In the genomic region with DNA sequence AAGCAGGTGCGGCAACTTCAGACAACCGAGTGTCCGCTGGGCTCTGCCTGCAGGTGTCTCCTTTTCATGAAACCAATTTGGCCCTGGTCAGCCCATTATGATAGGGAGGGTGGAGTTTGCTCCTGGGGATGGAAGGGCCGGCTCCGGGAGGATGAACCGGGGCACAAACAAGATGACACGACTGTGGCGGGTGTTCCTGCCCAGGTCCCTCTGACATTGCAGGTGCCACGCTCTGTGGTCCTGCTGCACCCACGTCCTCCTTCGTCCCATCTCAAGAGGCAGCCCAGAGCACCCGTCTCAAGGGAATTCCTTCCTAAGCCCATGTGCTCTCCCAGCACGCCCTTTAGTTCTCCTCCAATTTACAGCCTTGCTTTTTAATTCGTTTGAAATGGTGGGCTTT, we compare ENCODE assay signal across 20 cellular contexts.
"Had no signal": no experiment of that assay in that cellular context is flagged by ENCODE, and none has a peak within 500 bp of the region (broad histone marks: within the 10 kb centered on the region; RNA-seq: fewer than 3 reads in every experiment).

No MANE protein-coding gene starts in this region.

- H3K27ac Mint-ChIP-seq: activated CD4-positive, alpha-beta T cell treated with anti-CD3 and anti-CD28 coated beads, Interleukin-2, amount 10 ng/mL, durations not matched to agents 7 days and 5 days; activated naive CD8-positive, alpha-beta T cell treated with anti-CD3 and anti-CD28 coated beads for 36 hours; activated T-helper 1 cell treated with anti-CD3 and anti-CD28 coated beads, Interleukin-12 subunit alpha, Interleukin-12 subunit beta, Interleukin-2, Interleukin-4 antibody, amounts not matched to agents 30 ng/mL and 10 ng/mL and 1 ng/mL, durations not matched to agents 14 hours and 24 hours and 36 hours; memory B cell; naive B cell; T-helper 1 cell treated with Interleukin-12 subunit alpha and Interleukin-12 subunit beta and Interleukin-4 antibody, amounts not matched to agents 30 μg/mL and 1 μg/mL, for 36 hours had no signal

- H3K4me1 Mint-ChIP-seq: memory B cell, naive B cell had no signal

- H3K4me3 Mint-ChIP-seq: activated CD4-positive, alpha-beta T cell treated with anti-CD3 and anti-CD28 coated beads, Interleukin-2, amount 10 ng/mL, durations not matched to agents 7 days and 5 days; activated naive CD8-positive, alpha-beta T cell treated with anti-CD3 and anti-CD28 coated beads for 36 hours; activated T-helper 1 cell treated with anti-CD3 and anti-CD28 coated beads, Interleukin-12 subunit alpha, Interleukin-12 subunit beta, Interleukin-2, Interleukin-4 antibody, amounts not matched to agents 30 ng/mL and 10 ng/mL and 1 ng/mL, durations not matched to agents 14 hours and 24 hours and 36 hours; memory B cell; naive B cell; T-helper 1 cell treated with Interleukin-12 subunit alpha and Interleukin-12 subunit beta and Interleukin-4 antibody, amounts not matched to agents 30 μg/mL and 1 μg/mL, for 36 hours had no signal

- H3K4me3 ChIP-seq: cardiac muscle cell, mucosa of descending colon, tibial artery had no signal

- FAIRE-seq: urothelium cell line had no signal

- H3K36me3 Mint-ChIP-seq: activated naive CD8-positive, alpha-beta T cell treated with anti-CD3 and anti-CD28 coated beads for 36 hours; memory B cell; naive B cell had no signal

- H3K27ac ChIP-seq: cardiac muscle cell, parathyroid adenoma, tibial artery had no signal

- H3K9me3 Mint-ChIP-seq: activated CD4-positive, alpha-beta T cell treated with anti-CD3 and anti-CD28 coated beads, Interleukin-2, amount 10 ng/mL, durations not matched to agents 7 days and 5 days; activated naive CD8-positive, alpha-beta T cell treated with anti-CD3 and anti-CD28 coated beads for 36 hours; activated T-helper 1 cell treated with anti-CD3 and anti-CD28 coated beads, Interleukin-12 subunit alpha, Interleukin-12 subunit beta, Interleukin-2, Interleukin-4 antibody, amounts not matched to agents 30 ng/mL and 10 ng/mL and 1 ng/mL, durations not matched to agents 14 hours and 24 hours and 36 hours; memory B cell; naive B cell; T-helper 1 cell treated with Interleukin-12 subunit alpha and Interleukin-12 subunit beta and Interleukin-4 antibody, amounts not matched to agents 30 μg/mL and 1 μg/mL, for 36 hours had no signal

- DNase-seq: activated CD4-positive, alpha-beta T cell treated with anti-CD3 and anti-CD28 coated beads, Interleukin-2, amount 10 ng/mL, durations not matched to agents 7 days and 5 days; activated naive CD4-positive, alpha-beta T cell; activated naive CD8-positive, alpha-beta T cell treated with anti-CD3 and anti-CD28 coated beads for 36 hours; activated T-cell treated with anti-CD3 and anti-CD28 coated beads for 4 hours; amniotic stem cell; foreskin melanocyte; glutamatergic neuron; mucosa of descending colon; naive B cell; stimulated activated CD4-positive, alpha-beta T cell treated with anti-CD3 and anti-CD28 coated beads, Interleukin-2, amount 100 ng/mL, for 24 hours; stimulated activated naive CD8-positive, alpha-beta T cell treated with anti-CD3 and anti-CD28 coated beads, Interleukin-15, Interleukin-2, amounts not matched to agents 100 U/mL and 50 U/mL, for 24 hours; substantia nigra; tibial artery had no signal

- ATAC-seq: activated CD4-positive, CD25-positive, alpha-beta regulatory T cell treated with anti-CD3 and anti-CD28 coated beads, Interleukin-2, amount 50 U/mL, for 24 hours; mucosa of descending colon; stimulated activated naive CD8-positive, alpha-beta T cell treated with anti-CD3 and anti-CD28 coated beads, Interleukin-15, Interleukin-2, amounts not matched to agents 100 U/mL and 50 U/mL, for 24 hours had no signal

- H3K9me3 ChIP-seq: mucosa of descending colon, tibial artery had no signal

- H3K36me3 ChIP-seq: cardiac muscle cell, tibial artery had no signal

- H3K27me3 Mint-ChIP-seq: activated CD4-positive, alpha-beta T cell treated with anti-CD3 and anti-CD28 coated beads, Interleukin-2, amount 10 ng/mL, durations not matched to agents 7 days and 5 days; activated naive CD8-positive, alpha-beta T cell treated with anti-CD3 and anti-CD28 coated beads for 36 hours had no signal

- H3K4me1 ChIP-seq: parathyroid adenoma, tibial artery had no signal

- H3K27me3 ChIP-seq: cardiac muscle cell had no signal

- H3K9ac ChIP-seq: parathyroid adenoma had no signal
